Comparison of ENCODE assay signal across 21 cellular contexts in genomic region chr15:101337976-101338375, GRCh38.
"Had no signal": no experiment of that assay in that cellular context is flagged by ENCODE, and none has a peak within 500 bp of the region (broad histone marks: within the 10 kb centered on the region; RNA-seq: fewer than 3 reads in every experiment).

No MANE protein-coding gene starts in this region.

- H3K4me2 ChIP-seq: SK-N-SH had no signal

- H3K27ac ChIP-seq: HL-60 had no signal

- H3K9me3 ChIP-seq: MG63, SK-N-SH had no signal

- FAIRE-seq: RCC 7860 had no signal

- H3K27me3 ChIP-seq: MG63 had no signal

- H3K4me3 ChIP-seq: MG63 had no signal

- ATAC-seq: T-cell had no signal

- DNase-seq: Karpas-422, KG1, MG63, NCI-H1092, NCI-H1105 treated with DMSO at 0.1 percent for 48 hours, NCI-H1417 treated with DMSO at 0.1 percent for 48 hours, NCI-H146, NCI-H1694 treated with DMSO at 0.1 percent for 48 hours, NCI-H1930, NCI-H2081, NCI-H2107, NCI-H2227 treated with DMSO at 0.1 percent for 48 hours, NCI-H524 treated with DMSO at 0.1 percent for 48 hours, NCI-H69, NCI-H774, RPMI8226, SK-N-SH, SW 1271, T-cell had no signal

- H3K9ac ChIP-seq: SK-N-SH had no signal
